ENCODE assay signal across 9 cellular contexts in the genomic region with DNA sequence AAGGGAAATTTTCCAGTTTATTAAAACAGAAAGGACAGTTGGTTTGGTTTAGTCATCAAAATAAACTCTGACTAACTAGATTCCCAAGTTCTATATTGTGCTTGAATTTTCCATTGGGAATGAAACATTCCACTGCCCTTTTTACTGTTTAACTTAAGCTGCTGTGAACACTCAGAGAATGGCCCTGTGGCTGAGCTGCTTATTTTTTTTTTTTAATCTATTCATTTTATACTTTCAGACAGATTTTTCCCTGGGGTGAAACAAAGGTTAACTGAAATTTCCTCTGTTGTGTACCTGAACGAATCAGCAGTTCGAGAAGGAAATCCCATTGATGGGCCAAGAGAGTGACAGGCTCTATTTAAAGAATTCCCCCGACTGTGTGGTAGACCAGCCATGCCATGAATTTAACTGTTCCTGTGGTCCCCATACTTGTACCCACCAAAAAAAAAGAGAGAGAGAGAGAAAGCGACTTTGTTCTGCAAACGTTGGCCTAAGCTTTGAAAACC.
DNase-seq lines count a peak whose midpoint lies in the region; ATAC-seq, FAIRE-seq and TF ChIP-seq lines count a peak whose summit lies in the region.
"Had no signal": no experiment of that assay in that cellular context is flagged by ENCODE, and none has a peak within 500 bp of the region (broad histone marks: within the 10 kb centered on the region; RNA-seq: fewer than 3 reads in every experiment).

No MANE protein-coding gene starts in this region.

- H3K4me1 ChIP-seq in adrenal gland (replicated peaks in 1 of 2), result no peaks in the 10 kb centered on the region

- H3K9me3 ChIP-seq in adrenal gland (replicated peaks in 1 of 3), result no peaks in the 10 kb centered on the region

- TF ChIP-seq POLR2A in GM12892 (IDR thresholded peaks at IDR 0.05; ENCODE audit: low read depth, low read length) (peak; percentile 34; the same call in 1 of the 2 replicates), adrenal gland (IDR thresholded peaks at IDR 0.05) (no peak)

- intact Hi-C loops in adrenal gland (cut with DNase I), result no loop called here

- H3K27ac Mint-ChIP-seq in progenitor cell of endocrine pancreas, result peak overlapping the region; percentile 10

- DNase-seq in GM12892 (ENCODE audit: insufficient read length), result no peak
- peak; percentile 79 for DNase-seq in astrocyte of the hippocampus (ENCODE audit: low read depth, low spot score)
- no peak for DNase-seq in progenitor cell of endocrine pancreas (ENCODE audit: low spot score, unreplicated experiment)
- no peak for DNase-seq in adrenal gland
- DNase-seq in activated effector memory CD4-positive, alpha-beta T cell treated with anti-CD3 and anti-CD28 coated beads, Interleukin-2, amount 50 U/mL, for 16 hours, result no peak
- DNase-seq in globus pallidus (ENCODE audit: low spot score), result no peak
- DNase-seq: RPMI8226 had no signal

- ATAC-seq in HG03196 (IDR thresholded peaks at IDR 0.05; ENCODE audit: unreplicated experiment), result peak; percentile 42
- no peak for ATAC-seq in GM19395 (IDR thresholded peaks at IDR 0.05; ENCODE audit: unreplicated experiment)

- H3K27me3 Mint-ChIP-seq in progenitor cell of endocrine pancreas, result no peaks in the 10 kb centered on the region

- no peaks in the 10 kb centered on the region for H3K9me3 Mint-ChIP-seq in progenitor cell of endocrine pancreas (ENCODE audit: low read depth)

- 71 to 82% (median 75%) methylated on average over 5 of the region's 5 CpGs for WGBS in adrenal gland, 4 donors

- peaks cover 7% of the 10 kb centered on the region for H3K4me1 Mint-ChIP-seq in progenitor cell of endocrine pancreas (ENCODE audit: low read depth)

- H3K27me3 ChIP-seq in adrenal gland, result no peaks in the 10 kb centered on the region

- no peaks in the 10 kb centered on the region for H3K36me3 Mint-ChIP-seq in progenitor cell of endocrine pancreas (ENCODE audit: insufficient read depth)

- no peak for TF ChIP-seq CTCF in progenitor cell of endocrine pancreas (IDR thresholded peaks at IDR 0.05; ENCODE audit: unreplicated experiment)
- TF ChIP-seq CTCF in adrenal gland (IDR thresholded peaks at IDR 0.05), result no peak

- H3K4me3 Mint-ChIP-seq in progenitor cell of endocrine pancreas (ENCODE audit: low read depth), result no peak overlapping the region

- peak; percentile 95 for FAIRE-seq in GM12892 (lab: Jason Lieb, UNC)

- no peak overlapping the region for H3K27ac ChIP-seq in adrenal gland

- no peak overlapping the region for H3K4me3 ChIP-seq in adrenal gland

- no peaks in the 10 kb centered on the region for H3K36me3 ChIP-seq in adrenal gland (replicated peaks in 1 of 2)
